8 cellular contexts compared by ENCODE assay signal in the genomic region with DNA sequence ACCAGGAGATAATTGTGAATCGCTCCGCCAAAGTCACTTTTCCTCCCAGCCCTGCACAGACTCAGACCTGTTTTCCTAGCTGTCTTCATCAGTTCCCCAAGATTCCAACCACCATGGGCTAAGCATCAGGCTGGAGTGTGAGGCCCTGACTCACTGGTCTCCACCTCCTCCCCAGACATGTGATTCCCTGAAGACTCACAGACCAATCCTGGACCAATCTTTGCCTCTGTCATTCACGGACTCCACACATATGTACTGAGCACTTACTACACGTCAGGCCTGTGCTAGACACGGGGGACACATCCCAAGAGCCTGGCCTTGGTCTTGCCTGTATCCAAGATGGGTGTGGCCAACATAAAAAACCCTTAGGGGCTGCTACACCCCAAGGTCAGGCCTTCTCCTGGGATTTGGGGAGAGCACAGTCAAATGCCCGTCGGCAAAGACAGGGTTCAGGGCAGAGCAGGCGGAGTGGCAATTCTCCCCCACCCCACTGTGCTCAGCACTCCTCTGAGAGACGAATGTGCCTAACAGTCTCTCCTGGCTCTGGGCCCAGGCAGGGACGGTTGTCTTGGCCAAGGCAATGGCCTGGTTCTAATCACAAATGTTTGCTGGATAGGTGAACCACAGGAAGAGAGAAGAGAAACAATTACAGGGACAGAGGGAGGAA. TPM values are rescaled to one million over a fixed set of nuclear protein-coding genes. Genes with fewer than 3 reads are reported as not detected.
DNase-seq lines count a peak whose midpoint lies in the region; ATAC-seq and TF ChIP-seq lines count a peak whose summit lies in the region.

No MANE protein-coding gene starts in this region.

- H3K9me3 ChIP-seq in A673 (ENCODE audit: low read depth, low read length, poor library complexity, severe bottlenecking) (no peaks in the 10 kb centered on the region), adrenal gland (replicated peaks in 1 of 3) (no peaks in the 10 kb centered on the region), right cardiac atrium (ENCODE audit: control insufficient read depth, low read length) (no peaks in the 10 kb centered on the region)

- no peaks in the 10 kb centered on the region for H3K36me3 ChIP-seq in A673 (ENCODE audit: insufficient read depth, low read length, poor library complexity, severe bottlenecking)
- no peaks in the 10 kb centered on the region for H3K36me3 ChIP-seq in adrenal gland (replicated peaks in 1 of 2)

- peak overlapping the region; percentile 75 for H3K4me3 Mint-ChIP-seq in HFFc6
- peak overlapping the region; percentile 68 for H3K4me3 Mint-ChIP-seq in stimulated activated effector memory CD8-positive, alpha-beta T cell treated with anti-CD3 and anti-CD28 coated beads, Interleukin-12 subunit alpha, Interleukin-12 subunit beta, amount 100 ng/mL, for 72 hours

- no peak for DNase-seq in A673 (ENCODE audit: low spot score)
- DNase-seq in HFFc6: peak; percentile 94
- DNase-seq in adrenal gland: peak; percentile 79 to 96 (median 89)
- peak; percentile 74 to 88 (median 87) for DNase-seq in right cardiac atrium
- DNase-seq in stimulated activated effector memory CD8-positive, alpha-beta T cell treated with anti-CD3 and anti-CD28 coated beads, Interleukin-12 subunit alpha, Interleukin-12 subunit beta, amount 100 ng/mL, for 72 hours (ENCODE audit: low spot score in 2 of 2): no peak
- DNase-seq in UCSD-AML1 (lab: John Stamatoyannopoulos, UW; ENCODE audit: unreplicated experiment): no peak
- DNase-seq in NCI-H187 treated with DMSO at 0.1 percent for 48 hours (lab: John Stamatoyannopoulos, UW): no peak

- no peak for TF ChIP-seq CTCF in A673 (conservative IDR thresholded peaks at IDR 0.05; ENCODE audit: low read depth, low read length)
- no peak for TF ChIP-seq CTCF in HFFc6 (IDR thresholded peaks at IDR 0.05)
- no peak for TF ChIP-seq CTCF in adrenal gland (IDR thresholded peaks at IDR 0.05)

- peak overlapping the region; percentile 97 for H3K27ac Mint-ChIP-seq in HFFc6
- H3K27ac Mint-ChIP-seq in stimulated activated effector memory CD8-positive, alpha-beta T cell treated with anti-CD3 and anti-CD28 coated beads, Interleukin-12 subunit alpha, Interleukin-12 subunit beta, amount 100 ng/mL, for 72 hours: peak overlapping the region; percentile 92

- H3K4me1 Mint-ChIP-seq in HFFc6 (ENCODE audit: low read depth): peaks cover 76% of the 10 kb centered on the region
- peaks cover 88% of the 10 kb centered on the region for H3K4me1 Mint-ChIP-seq in stimulated activated effector memory CD8-positive, alpha-beta T cell treated with anti-CD3 and anti-CD28 coated beads, Interleukin-12 subunit alpha, Interleukin-12 subunit beta, amount 100 ng/mL, for 72 hours

- peaks cover 3% of the 10 kb centered on the region for H3K27me3 Mint-ChIP-seq in HFFc6 (ENCODE audit: insufficient read depth)

- H3K9me3 Mint-ChIP-seq in HFFc6: no peaks in the 10 kb centered on the region
- no peaks in the 10 kb centered on the region for H3K9me3 Mint-ChIP-seq in stimulated activated effector memory CD8-positive, alpha-beta T cell treated with anti-CD3 and anti-CD28 coated beads, Interleukin-12 subunit alpha, Interleukin-12 subunit beta, amount 100 ng/mL, for 72 hours

- whole genome bisulfite sequencing in adrenal gland, 4 donors: 35 to 55% (median 41%) methylated on average over 5 to 10 of the region's 10 CpGs
- 42% methylated on average over 10 of the region's 10 CpGs for WGBS in right cardiac atrium

- TF ChIP-seq POLR2A in adrenal gland (IDR thresholded peaks at IDR 0.05): peak in 1 of 2 donors; percentile 54

- H3K27me3 ChIP-seq in A673 (replicated peaks; ENCODE audit: insufficient read depth, low read depth, low read length, poor library complexity) (no peaks in the 10 kb centered on the region), adrenal gland (no peaks in the 10 kb centered on the region), right cardiac atrium (ENCODE audit: control insufficient read depth, insufficient read depth) (no peaks in the 10 kb centered on the region)

- H3K27ac ChIP-seq in A673 (ENCODE audit: low read depth, low read length, poor library complexity, severe bottlenecking): peak overlapping the region; percentile 96
- peak overlapping the region; percentile 30 to 95 (median 91) for H3K27ac ChIP-seq in adrenal gland
- peak overlapping the region; percentile 66 for H3K27ac ChIP-seq in right cardiac atrium (ENCODE audit: low read length)

- H3K4me1 ChIP-seq in A673 (ENCODE audit: insufficient read depth, low read length, poor library complexity, severe bottlenecking) (peaks cover 89% of the 10 kb centered on the region), adrenal gland (replicated peaks in 1 of 2) (peaks cover 91 to 100% of the 10 kb centered on the region in 2 donors), right cardiac atrium (ENCODE audit: control insufficient read depth, insufficient read depth, low read length) (peaks cover 64% of the 10 kb centered on the region)

- CTCF ChIA-PET in A673 (lab: Charles Lee): no interaction called here

- POLR2A ChIA-PET in A673 (lab: Charles Lee; ENCODE audit: low non-redundant PET): no interaction called here

- no peaks in the 10 kb centered on the region for H3K36me3 Mint-ChIP-seq in HFFc6 (ENCODE audit: low read depth)
- peaks cover 6% of the 10 kb centered on the region for H3K36me3 Mint-ChIP-seq in stimulated activated effector memory CD8-positive, alpha-beta T cell treated with anti-CD3 and anti-CD28 coated beads, Interleukin-12 subunit alpha, Interleukin-12 subunit beta, amount 100 ng/mL, for 72 hours

- peak; percentile 19 to 36 for ATAC-seq in right cardiac atrium
- ATAC-seq in stimulated activated effector memory CD8-positive, alpha-beta T cell treated with anti-CD3 and anti-CD28 coated beads, Interleukin-12 subunit alpha, Interleukin-12 subunit beta, amount 100 ng/mL, for 72 hours: no peak
- no peak for ATAC-seq in GM19395 (IDR thresholded peaks at IDR 0.05; ENCODE audit: unreplicated experiment)

- BruUV-seq in A673 (replicated peaks; lab: Mats Ljungman, UMichigan): no TSS peak

- intact Hi-C loops in A673 (cut with micrococcal nuclease; ENCODE audit: unreplicated experiment) (loop anchor here (5.0 kb wide), 1 partner anchor 98 kb away; a partner anchor contains a TSS), adrenal gland (cut with DNase I) (no loop called here), right cardiac atrium (cut with DNase I) (no loop called here)

- H3K4me3 ChIP-seq in A673 (ENCODE audit: low read depth, low read length, poor library complexity, severe bottlenecking): no peak overlapping the region
- H3K4me3 ChIP-seq in adrenal gland: no peak overlapping the region
- H3K4me3 ChIP-seq in right cardiac atrium (ENCODE audit: low read length): no peak overlapping the region

RNA-seq across cellular contexts. Expression of a gene that starts 11.9 kb away (rescaled TPM):
- 30.0 and 34.1 TPM in 2 replicates for total RNA-seq in A673 (2021)
- 10 to 100 TPM; 26.7 to 35.4 (median 29.3) TPM for total RNA-seq in HFFc6 (2021; fragmentation: NEBNext Ultra II Directional; extraction: Animal tissue kit (Norgen Biotek cat#: 25700))
- 100 to 1,000 TPM in 2 of 8 donors, 10 to 100 TPM in 6; 35.6 to 179 (median 72.0) TPM for total RNA-seq in adrenal gland
- polyA plus RNA-seq in adrenal gland: 10 to 100 TPM; 24.5 to 49.5 (median 32.6) TPM
- total RNA-seq in right cardiac atrium: 10 to 100 TPM; 23.1 to 35.1 (median 31.6) TPM
- polyA plus RNA-seq in right cardiac atrium: 12.7 TPM

RNA-seq across cellular contexts. Expression of a gene that starts 31.2 kb away (rescaled TPM):
- total RNA-seq in A673 (2021) (51.5 and 52.9 TPM in 2 replicates), adrenal gland (10 to 100 TPM; 18.4 to 46.8 (median 31.4) TPM), right cardiac atrium (10 to 100 TPM; 13.6 to 20.0 (median 16.0) TPM)
- 10 to 100 TPM; 42.5 to 49.6 (median 47.1) TPM for total RNA-seq in HFFc6 (2021; fragmentation: NEBNext Ultra II Directional; extraction: Animal tissue kit (Norgen Biotek cat#: 25700))
- polyA plus RNA-seq in adrenal gland (10 to 100 TPM; 32.9 to 36.5 (median 35.6) TPM), right cardiac atrium (16.4 TPM)

RNA-seq across cellular contexts. Expression of a gene that starts 38.3 kb away (rescaled TPM):
- 2.6 and 3.9 TPM in 2 replicates for total RNA-seq in A673 (2021)
- total RNA-seq in HFFc6 (2021; fragmentation: NEBNext Ultra II Directional; extraction: Animal tissue kit (Norgen Biotek cat#: 25700)): 1 to 10 TPM; 1.7 to 3.1 (median 2.1) TPM
- 1 to 10 TPM in 2 of 8 donors, under 1 TPM in 3, not detected in 3; 0.19 to 2.3 (median 0.83) TPM for total RNA-seq in adrenal gland
- polyA plus RNA-seq in adrenal gland: 1 to 10 TPM in 1 of 3 donors, under 1 TPM in 2; 0.22 to 1.5 (median 0.54) TPM
- total RNA-seq in right cardiac atrium: 1 to 10 TPM in 1 of 4 donors, under 1 TPM in 1, not detected in 2; 0.29 to 1.3 TPM
- 0.29 TPM for polyA plus RNA-seq in right cardiac atrium

RNA-seq across cellular contexts. Expression of a gene that starts 52.0 kb away (rescaled TPM):
- total RNA-seq in A673 (2021) (11.8 and 15.8 TPM in 2 replicates), adrenal gland (10 to 100 TPM in 7 of 8 donors, 1 to 10 TPM in 1; 8.7 to 65.7 (median 24.7) TPM), right cardiac atrium (10 to 100 TPM; 26.3 to 36.7 (median 32.3) TPM)
- 10 to 100 TPM; 22.9 to 33.4 (median 27.7) TPM for total RNA-seq in HFFc6 (2021; fragmentation: NEBNext Ultra II Directional; extraction: Animal tissue kit (Norgen Biotek cat#: 25700))
- polyA plus RNA-seq in adrenal gland (1 to 10 TPM; 5.3 to 9.2 (median 8.6) TPM), right cardiac atrium (24.3 TPM)

Comparison
In these comparisons a context has a peak if more than half of its experiments do, and no peak if none do; other contexts are left out.
1. DNase-seq: peak in HFFc6 (single experiment), adrenal gland (7 of 7) and right cardiac atrium (3 of 3); none in A673 (single experiment), stimulated activated effector memory CD8-positive, alpha-beta T cell treated with anti-CD3 and anti-CD28 coated beads, Interleukin-12 subunit alpha, Interleukin-12 subunit beta, amount 100 ng/mL, for 72 hours (0 of 2), UCSD-AML1 (single experiment) and NCI-H187 treated with DMSO at 0.1 percent for 48 hours (single experiment).
2. ATAC-seq: peak in right cardiac atrium (2 of 2); none in stimulated activated effector memory CD8-positive, alpha-beta T cell treated with anti-CD3 and anti-CD28 coated beads, Interleukin-12 subunit alpha, Interleukin-12 subunit beta, amount 100 ng/mL, for 72 hours (single experiment) and GM19395 (single experiment).
3. Peak in every context shown above with its lines, with median percentiles within 50 percentile points of each other: H3K27ac ChIP-seq.